In genomic region chr3:18556001-18556408, GRCh38 we compare ENCODE assay signal across 11 cellular contexts.
A peak's percentile ranks its signal among the peaks of the same experiment; 100 is the strongest.
DNase-seq lines count a peak whose midpoint lies in the region; ATAC-seq lines count a peak whose summit lies in the region.
"Had no signal": no experiment of that assay in that cellular context is flagged by ENCODE, and none has a peak within 500 bp of the region (broad histone marks: within the 10 kb centered on the region; RNA-seq: fewer than 3 reads in every experiment).

No MANE protein-coding gene starts in this region.

- H3K27me3 Mint-ChIP-seq in natural killer cell treated with Interleukin-12 subunit alpha and Interleukin-12 subunit beta and Interleukin-15 and Interleukin-18, amount 100 ng/mL, for 72 hours = no peaks in the 10 kb centered on the region

- peaks cover 52 to 58% of the 10 kb centered on the region in 2 donors for H3K4me1 Mint-ChIP-seq in natural killer cell treated with Interleukin-12 subunit alpha and Interleukin-12 subunit beta and Interleukin-15 and Interleukin-18, amount 100 ng/mL, for 72 hours (ENCODE audit: low read depth in 2 of 2)

- H3K36me3 Mint-ChIP-seq in natural killer cell treated with Interleukin-12 subunit alpha and Interleukin-12 subunit beta and Interleukin-15 and Interleukin-18, amount 100 ng/mL, for 72 hours = peaks cover 16% of the 10 kb centered on the region

- peak; percentile 6 for ATAC-seq in GM19025 (IDR thresholded peaks at IDR 0.05; ENCODE audit: low read depth, unreplicated experiment)
- peak; percentile 15 for ATAC-seq in HG02798 (IDR thresholded peaks at IDR 0.05; ENCODE audit: poor library complexity, unreplicated experiment)
- peak; percentile 49 to 55 for ATAC-seq in activated CD4-positive, CD25-positive, alpha-beta regulatory T cell treated with anti-CD3 and anti-CD28 coated beads, Interleukin-2, amount 50 U/mL, for 24 hours
- ATAC-seq in natural killer cell treated with Interleukin-12 subunit alpha and Interleukin-12 subunit beta and Interleukin-15 and Interleukin-18, amount 100 ng/mL, for 72 hours = peak; percentile 53 to 55

- no peak for DNase-seq in natural killer cell treated with Interleukin-12 subunit alpha and Interleukin-12 subunit beta and Interleukin-15 and Interleukin-18, amount 100 ng/mL, for 72 hours (ENCODE audit: low spot score)
- DNase-seq in SW 1271 (lab: John Stamatoyannopoulos, UW) (no peak), iPS-NIHi7 (ENCODE audit: extremely low spot score) (no peak), NCI-H146 treated with DMSO at 0.1 percent for 48 hours (lab: John Stamatoyannopoulos, UW; ENCODE audit: unreplicated experiment) (no peak)
- DNase-seq in central memory CD4-positive, alpha-beta T cell = no peak
- DNase-seq: DMS153; foreskin melanocyte; NK-92 treated with Interleukin-12 subunit alpha and Interleukin-12 subunit beta, amount 100 ng/mL, for 24 hours had no signal

- H3K27ac Mint-ChIP-seq in natural killer cell treated with Interleukin-12 subunit alpha and Interleukin-12 subunit beta and Interleukin-15 and Interleukin-18, amount 100 ng/mL, for 72 hours = peak overlapping the region; percentile 96 to 99

- peak overlapping the region; percentile 66 for H3K4me3 Mint-ChIP-seq in natural killer cell treated with Interleukin-12 subunit alpha and Interleukin-12 subunit beta and Interleukin-15 and Interleukin-18, amount 100 ng/mL, for 72 hours

- peaks cover 2% of the 10 kb centered on the region for H3K9me3 Mint-ChIP-seq in natural killer cell treated with Interleukin-12 subunit alpha and Interleukin-12 subunit beta and Interleukin-15 and Interleukin-18, amount 100 ng/mL, for 72 hours
